Comparison of ENCODE assay signal across 1 cellular context in genomic region chr6:167244991-167245390, GRCh38.
TF ChIP-seq lines count a peak whose summit lies in the region.

No MANE protein-coding gene starts in this region.

TF ChIP-seq in GM23338, 12 proteins besides CTCF, POLR2A, EP300 and RAD21 (continued from another document):
- TF ChIP-seq POLR2AphosphoS5 (IDR thresholded peaks at IDR 0.05; ENCODE audit: low read depth), result no peak
- TF ChIP-seq ZNF462 (CRISPR knock-in tag; IDR thresholded peaks at IDR 0.05), result no peak
